In the genomic region with DNA sequence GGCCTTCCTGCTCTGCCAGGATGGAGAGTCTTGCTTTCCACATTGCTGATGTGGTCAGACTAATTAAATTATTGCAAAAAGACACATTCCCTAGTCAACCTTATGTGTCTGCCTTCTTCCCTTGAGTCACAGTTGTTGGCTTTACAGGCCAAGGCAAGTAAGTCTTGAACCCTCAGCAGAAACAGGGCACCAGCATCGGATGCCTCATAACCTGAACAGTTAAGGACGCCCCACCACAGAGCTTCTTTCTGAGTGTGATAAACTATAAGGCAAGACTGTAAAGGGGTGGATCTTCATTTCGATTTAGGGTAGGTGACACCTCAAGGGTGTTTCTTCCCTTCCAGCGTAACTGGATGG, we compare ENCODE assay signal across 8 cellular contexts. TPM values are rescaled to one million over a fixed set of nuclear protein-coding genes. Genes with fewer than 3 reads are reported as not detected.
DNase-seq lines count a peak whose midpoint lies in the region; ATAC-seq lines count a peak whose summit lies in the region.

No MANE protein-coding gene starts in this region.

- no peaks in the 10 kb centered on the region for H3K27me3 Mint-ChIP-seq in activated CD4-positive, alpha-beta T cell treated with anti-CD3 and anti-CD28 coated beads, Interleukin-2, amount 10 ng/mL, durations not matched to agents 7 days and 5 days
- H3K27me3 Mint-ChIP-seq in activated T-helper 17 cell treated with anti-CD3 and anti-CD28 coated beads, Interleukin-2, amount 50 U/mL, for 72 hours, result no peaks in the 10 kb centered on the region
- peaks cover 7 to 14% (median 10%) of the 10 kb centered on the region in 3 donors for H3K27me3 Mint-ChIP-seq in immature natural killer cell (ENCODE audit: low read depth in 3 of 3)

- peaks cover 61% of the 10 kb centered on the region for H3K4me1 Mint-ChIP-seq in activated CD4-positive, alpha-beta T cell treated with anti-CD3 and anti-CD28 coated beads, Interleukin-2, amount 10 ng/mL, durations not matched to agents 7 days and 5 days
- peaks cover 29% of the 10 kb centered on the region for H3K4me1 Mint-ChIP-seq in activated T-helper 17 cell treated with anti-CD3 and anti-CD28 coated beads, Interleukin-2, amount 50 U/mL, for 72 hours
- peaks cover 44 to 49% of the 10 kb centered on the region in 2 donors for H3K4me1 Mint-ChIP-seq in immature natural killer cell

- H3K9me3 Mint-ChIP-seq in activated CD4-positive, alpha-beta T cell treated with anti-CD3 and anti-CD28 coated beads, Interleukin-2, amount 10 ng/mL, durations not matched to agents 7 days and 5 days, result peaks cover 4% of the 10 kb centered on the region
- H3K9me3 Mint-ChIP-seq in activated T-helper 17 cell treated with anti-CD3 and anti-CD28 coated beads, Interleukin-2, amount 50 U/mL, for 72 hours, result no peaks in the 10 kb centered on the region
- H3K9me3 Mint-ChIP-seq in immature natural killer cell, result no peaks in the 10 kb centered on the region

- peak overlapping the region; percentile 97 for H3K27ac Mint-ChIP-seq in activated CD4-positive, alpha-beta T cell treated with anti-CD3 and anti-CD28 coated beads, Interleukin-2, amount 10 ng/mL, durations not matched to agents 7 days and 5 days
- peak overlapping the region; percentile 98 for H3K27ac Mint-ChIP-seq in activated T-helper 17 cell treated with anti-CD3 and anti-CD28 coated beads, Interleukin-2, amount 50 U/mL, for 72 hours
- H3K27ac Mint-ChIP-seq in immature natural killer cell, result peak overlapping the region; percentile 95 to 98 (median 96)

- peak overlapping the region; percentile 92 for H3K27ac ChIP-seq in substantia nigra (ENCODE audit: low read depth, low read length, poor library complexity, severe bottlenecking)

- CTCF ChIA-PET in activated CD4-positive, alpha-beta T cell treated with anti-CD3 and anti-CD28 coated beads, Interleukin-2, amount 10 ng/mL, durations not matched to agents 7 days and 5 days (lab: Charles Lee), result interaction anchor here (0.7 to 1.5 kb wide), 10 partner anchors 9 to 81 kb away, joined by 3 to 12 read pairs (median 4); no protein-coding TSS in a partner anchor

- H3K36me3 Mint-ChIP-seq in activated CD4-positive, alpha-beta T cell treated with anti-CD3 and anti-CD28 coated beads, Interleukin-2, amount 10 ng/mL, durations not matched to agents 7 days and 5 days (ENCODE audit: low read depth), result peaks cover 31% of the 10 kb centered on the region
- H3K36me3 Mint-ChIP-seq in activated T-helper 17 cell treated with anti-CD3 and anti-CD28 coated beads, Interleukin-2, amount 50 U/mL, for 72 hours (ENCODE audit: low read depth), result peaks cover 44% of the 10 kb centered on the region
- peaks cover 0 to 5% (median 0%) of the 10 kb centered on the region in 3 donors for H3K36me3 Mint-ChIP-seq in immature natural killer cell

- peak overlapping the region; percentile 95 for H3K4me3 Mint-ChIP-seq in activated CD4-positive, alpha-beta T cell treated with anti-CD3 and anti-CD28 coated beads, Interleukin-2, amount 10 ng/mL, durations not matched to agents 7 days and 5 days
- peak overlapping the region; percentile 97 for H3K4me3 Mint-ChIP-seq in activated T-helper 17 cell treated with anti-CD3 and anti-CD28 coated beads, Interleukin-2, amount 50 U/mL, for 72 hours
- peak overlapping the region; percentile 89 to 99 (median 93) for H3K4me3 Mint-ChIP-seq in immature natural killer cell

- no peak for DNase-seq in activated CD4-positive, alpha-beta T cell treated with anti-CD3 and anti-CD28 coated beads, Interleukin-2, amount 10 ng/mL, durations not matched to agents 7 days and 5 days
- no peak for DNase-seq in activated CD4-positive, alpha-beta T cell treated with anti-CD3 and anti-CD28 coated beads for 1 hour
- DNase-seq in immature natural killer cell, result no peak
- DNase-seq in substantia nigra (lab: John Stamatoyannopoulos, UW), result peak in 1 of 49 donors; percentile 33
- no peak for DNase-seq in NCI-H774 (lab: John Stamatoyannopoulos, UW)
- DNase-seq in DMS114 treated with DMSO at 0.1 percent for 48 hours (lab: John Stamatoyannopoulos, UW; ENCODE audit: unreplicated experiment), result no peak

- POLR2A ChIA-PET in activated CD4-positive, alpha-beta T cell treated with anti-CD3 and anti-CD28 coated beads, Interleukin-2, amount 10 ng/mL, durations not matched to agents 7 days and 5 days (lab: Charles Lee), result interaction anchor here (0.8 to 1.5 kb wide), 2 partner anchors 8 to 20 kb away, joined by 3 to 12 read pairs; no protein-coding TSS in a partner anchor

- peak; percentile 45 for ATAC-seq in activated T-helper 17 cell treated with anti-CD3 and anti-CD28 coated beads, Interleukin-2, amount 50 U/mL, for 72 hours (replicated peaks)
- ATAC-seq in GM19035 (IDR thresholded peaks at IDR 0.05; ENCODE audit: unreplicated experiment), result no peak

RNA-seq across cellular contexts. Expression of a gene that starts 0.7 kb away (rescaled TPM):
- 100 to 1,000 TPM; 151 to 204 TPM for total RNA-seq in activated CD4-positive, alpha-beta T cell treated with anti-CD3 and anti-CD28 coated beads, Interleukin-2, amount 10 ng/mL, durations not matched to agents 7 days and 5 days
- 100 to 1,000 TPM; 243 to 283 TPM for total RNA-seq in activated T-helper 17 cell treated with anti-CD3 and anti-CD28 coated beads, Interleukin-2, amount 50 U/mL, for 72 hours
- polyA plus RNA-seq in immature natural killer cell, result 100 to 1,000 TPM in 2 of 3 donors, 10 to 100 TPM in 1; 72.0 to 135 (median 103) TPM
